ENCODE assay signal across 1 cellular context in genomic region chr10:97134983-97135382, GRCh38.
TF ChIP-seq lines count a peak whose summit lies in the region.

No MANE protein-coding gene starts in this region.

TF ChIP-seq in GM23338, 12 proteins besides CTCF, POLR2A, EP300 and RAD21 (continued from another document):
- no peak for TF ChIP-seq ETS1 (IDR thresholded peaks at IDR 0.05)
- TF ChIP-seq REST (IDR thresholded peaks at IDR 0.05; ENCODE audit: unreplicated experiment): no peak
- no peak for TF ChIP-seq ZNF114 (CRISPR knock-in tag; IDR thresholded peaks at IDR 0.05)
